In the genomic region with DNA sequence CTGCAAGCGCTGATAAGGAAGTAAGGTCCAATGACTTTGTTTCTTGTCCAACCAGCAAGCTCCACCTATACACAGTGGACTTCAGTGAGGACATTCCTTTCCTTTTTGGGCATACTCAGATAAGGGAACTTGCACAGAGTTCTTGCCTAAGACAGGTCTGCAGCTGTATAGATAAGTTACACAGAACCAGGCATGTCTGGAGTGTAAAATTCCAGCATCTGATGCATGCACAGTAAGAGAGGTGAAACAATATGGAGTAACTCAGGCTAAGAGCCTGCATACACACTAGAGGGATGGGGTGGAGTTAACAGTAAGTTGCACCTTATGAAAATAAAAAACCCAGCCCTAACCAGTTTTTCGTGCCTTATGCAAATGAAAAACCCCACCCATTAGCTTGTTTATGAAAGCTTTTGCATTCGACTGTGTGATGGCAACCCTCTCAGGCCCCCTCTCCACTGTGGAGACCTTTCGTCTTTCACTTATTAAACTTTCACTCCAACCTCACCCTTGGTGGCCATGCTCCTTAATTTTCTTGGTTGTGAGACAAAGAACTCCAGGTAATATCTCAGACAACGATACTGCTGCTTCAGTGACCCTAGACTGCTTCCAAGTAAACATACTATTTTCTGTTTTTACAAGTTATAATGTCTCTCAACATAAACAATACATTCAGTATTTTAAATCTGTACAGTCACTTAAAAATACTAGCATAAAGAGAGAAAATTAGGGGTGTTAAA, we compare ENCODE assay signal across 1 cellular context.
A peak's percentile ranks its signal among the peaks of the same experiment; 100 is the strongest.
TF ChIP-seq lines count a peak whose summit lies in the region.

No MANE protein-coding gene starts in this region.

TF ChIP-seq in K562, 482 proteins besides CTCF, POLR2A, EP300 and RAD21 (continued from another document and continues in another):
- TF ChIP-seq ZFP1 (CRISPR knock-in tag; IDR thresholded peaks at IDR 0.05) (peak; percentile 96), BACH1 (tag; IDR thresholded peaks at IDR 0.05) (peak; percentile 95), U2AF2 (optimal IDR thresholded peaks at IDR 0.05; ENCODE audit: low read depth, low read length) (no peak), FOXA3 (CRISPR knock-in tag; conservative IDR thresholded peaks at IDR 0.05 in 1 of 2, IDR thresholded peaks at IDR 0.05 in 1 of 2) (peak in 1 of 2 experiments; percentile 50; a peak in 1 of 4 replicates), ZNF586 (CRISPR knock-in tag; conservative IDR thresholded peaks at IDR 0.05) (peak; percentile 92), XRCC4 (IDR thresholded peaks at IDR 0.05; ENCODE audit: extremely low read depth, insufficient read depth, insufficient read length) (no peak), THRA (IDR thresholded peaks at IDR 0.05) (no peak), RBBP5 (IDR thresholded peaks at IDR 0.05; ENCODE audit: borderline replicate concordance, insufficient read depth, low read length, poor library complexity, severe bottlenecking) (no peak), ZNF561 (CRISPR knock-in tag; conservative IDR thresholded peaks at IDR 0.05) (peak; percentile 97), MYNN (IDR thresholded peaks at IDR 0.05) (no peak), MYNN (CRISPR knock-in tag; IDR thresholded peaks at IDR 0.05) (no peak), PTTG1 (tag; IDR thresholded peaks at IDR 0.05; ENCODE audit: low read depth) (peak; percentile 98), MEF2D (tag; conservative IDR thresholded peaks at IDR 0.05; ENCODE audit: low read depth) (peak; percentile 98), SMC3 (conservative IDR thresholded peaks at IDR 0.05; ENCODE audit: insufficient read depth, low read depth, low read length) (no peak), HMGN3 (IDR thresholded peaks at IDR 0.05; ENCODE audit: borderline replicate concordance, extremely low read depth, insufficient read length, low read depth, low read length) (no peak), HDAC3 (IDR thresholded peaks at IDR 0.05; ENCODE audit: borderline replicate concordance, partially characterized antibody) (no peak), GATA2 (CRISPR knock-in tag; IDR thresholded peaks at IDR 0.05) (peak; percentile 85), ZNF696 (CRISPR knock-in tag; conservative IDR thresholded peaks at IDR 0.05) (peak; percentile 80), ZNF165 (CRISPR knock-in tag; IDR thresholded peaks at IDR 0.05; ENCODE audit: borderline replicate concordance) (peak; percentile 98), CHD4 (IDR thresholded peaks at IDR 0.05; ENCODE audit: insufficient read depth, insufficient replicate concordance, low read depth, low read length, poor library complexity, severe bottlenecking) (no peak), ZNF644 (tag; IDR thresholded peaks at IDR 0.05; ENCODE audit: low read depth) (peak; percentile 100), ELF4 (CRISPR knock-in tag; IDR thresholded peaks at IDR 0.05) (peak; percentile 99), FOXP1 (CRISPR knock-in tag; IDR thresholded peaks at IDR 0.05) (no peak), MTA2 (IDR thresholded peaks at IDR 0.05; ENCODE audit: low read depth) (peak; percentile 77), CC2D1A (IDR thresholded peaks at IDR 0.05) (peak; percentile 59; the same call in 1 of the 2 replicates), CSDE1 (IDR thresholded peaks at IDR 0.05) (no peak), MLX (CRISPR knock-in tag; conservative IDR thresholded peaks at IDR 0.05) (peak in 1 of 2 experiments; percentile 84; a peak in 1 of 4 replicates), E2F3 (CRISPR knock-in tag; IDR thresholded peaks at IDR 0.05) (peak; percentile 89), RFX5 (IDR thresholded peaks at IDR 0.05; ENCODE audit: low read depth, low read length) (no peak), ATF6 (CRISPR knock-in tag; IDR thresholded peaks at IDR 0.05) (no peak), MTA1 (IDR thresholded peaks at IDR 0.05; ENCODE audit: borderline replicate concordance) (no peak), MTA3 (IDR thresholded peaks at IDR 0.05; ENCODE audit: borderline replicate concordance) (no peak), TARDBP (IDR thresholded peaks at IDR 0.05) (no peak), XRCC3 (IDR thresholded peaks at IDR 0.05) (no peak), ZNF764 (CRISPR knock-in tag; IDR thresholded peaks at IDR 0.05; ENCODE audit: low read depth) (peak; percentile 66; the same call in 1 of the 2 replicates), JUNB (CRISPR knock-in tag; conservative IDR thresholded peaks at IDR 0.05) (peak; percentile 48; the same call in 1 of the 2 replicates), ZFP30 (CRISPR knock-in tag; IDR thresholded peaks at IDR 0.05; ENCODE audit: borderline replicate concordance) (peak; percentile 80; the same call in 1 of the 2 replicates), RHOXF2B (CRISPR knock-in tag; conservative IDR thresholded peaks at IDR 0.05) (peak; percentile 92), ZNF766 (CRISPR knock-in tag; conservative IDR thresholded peaks at IDR 0.05) (peak; percentile 92)
- TF ChIP-seq, protein P1, sequence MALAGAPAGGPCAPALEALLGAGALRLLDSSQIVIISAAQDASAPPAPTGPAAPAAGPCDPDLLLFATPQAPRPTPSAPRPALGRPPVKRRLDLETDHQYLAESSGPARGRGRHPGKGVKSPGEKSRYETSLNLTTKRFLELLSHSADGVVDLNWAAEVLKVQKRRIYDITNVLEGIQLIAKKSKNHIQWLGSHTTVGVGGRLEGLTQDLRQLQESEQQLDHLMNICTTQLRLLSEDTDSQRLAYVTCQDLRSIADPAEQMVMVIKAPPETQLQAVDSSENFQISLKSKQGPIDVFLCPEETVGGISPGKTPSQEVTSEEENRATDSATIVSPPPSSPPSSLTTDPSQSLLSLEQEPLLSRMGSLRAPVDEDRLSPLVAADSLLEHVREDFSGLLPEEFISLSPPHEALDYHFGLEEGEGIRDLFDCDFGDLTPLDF (CRISPR knock-in tag; IDR thresholded peaks at IDR 0.05): no peak
- TF ChIP-seq, protein P2, sequence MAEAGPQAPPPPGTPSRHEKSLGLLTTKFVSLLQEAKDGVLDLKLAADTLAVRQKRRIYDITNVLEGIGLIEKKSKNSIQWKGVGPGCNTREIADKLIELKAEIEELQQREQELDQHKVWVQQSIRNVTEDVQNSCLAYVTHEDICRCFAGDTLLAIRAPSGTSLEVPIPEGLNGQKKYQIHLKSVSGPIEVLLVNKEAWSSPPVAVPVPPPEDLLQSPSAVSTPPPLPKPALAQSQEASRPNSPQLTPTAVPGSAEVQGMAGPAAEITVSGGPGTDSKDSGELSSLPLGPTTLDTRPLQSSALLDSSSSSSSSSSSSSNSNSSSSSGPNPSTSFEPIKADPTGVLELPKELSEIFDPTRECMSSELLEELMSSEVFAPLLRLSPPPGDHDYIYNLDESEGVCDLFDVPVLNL (CRISPR knock-in tag; IDR thresholded peaks at IDR 0.05; ENCODE audit: low read depth): no peak
- TF ChIP-seq, protein P3, sequence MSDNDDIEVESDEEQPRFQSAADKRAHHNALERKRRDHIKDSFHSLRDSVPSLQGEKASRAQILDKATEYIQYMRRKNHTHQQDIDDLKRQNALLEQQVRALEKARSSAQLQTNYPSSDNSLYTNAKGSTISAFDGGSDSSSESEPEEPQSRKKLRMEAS (CRISPR knock-in tag; IDR thresholded peaks at IDR 0.05): no peak
- TF ChIP-seq, protein P4, sequence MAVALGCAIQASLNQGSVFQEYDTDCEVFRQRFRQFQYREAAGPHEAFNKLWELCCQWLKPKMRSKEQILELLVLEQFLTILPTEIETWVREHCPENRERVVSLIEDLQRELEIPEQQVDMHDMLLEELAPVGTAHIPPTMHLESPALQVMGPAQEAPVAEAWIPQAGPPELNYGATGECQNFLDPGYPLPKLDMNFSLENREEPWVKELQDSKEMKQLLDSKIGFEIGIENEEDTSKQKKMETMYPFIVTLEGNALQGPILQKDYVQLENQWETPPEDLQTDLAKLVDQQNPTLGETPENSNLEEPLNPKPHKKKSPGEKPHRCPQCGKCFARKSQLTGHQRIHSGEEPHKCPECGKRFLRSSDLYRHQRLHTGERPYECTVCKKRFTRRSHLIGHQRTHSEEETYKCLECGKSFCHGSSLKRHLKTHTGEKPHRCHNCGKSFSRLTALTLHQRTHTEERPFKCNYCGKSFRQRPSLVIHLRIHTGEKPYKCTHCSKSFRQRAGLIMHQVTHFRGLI (CRISPR knock-in tag; IDR thresholded peaks at IDR 0.05): peak; percentile 99
- TF ChIP-seq, protein P5, sequence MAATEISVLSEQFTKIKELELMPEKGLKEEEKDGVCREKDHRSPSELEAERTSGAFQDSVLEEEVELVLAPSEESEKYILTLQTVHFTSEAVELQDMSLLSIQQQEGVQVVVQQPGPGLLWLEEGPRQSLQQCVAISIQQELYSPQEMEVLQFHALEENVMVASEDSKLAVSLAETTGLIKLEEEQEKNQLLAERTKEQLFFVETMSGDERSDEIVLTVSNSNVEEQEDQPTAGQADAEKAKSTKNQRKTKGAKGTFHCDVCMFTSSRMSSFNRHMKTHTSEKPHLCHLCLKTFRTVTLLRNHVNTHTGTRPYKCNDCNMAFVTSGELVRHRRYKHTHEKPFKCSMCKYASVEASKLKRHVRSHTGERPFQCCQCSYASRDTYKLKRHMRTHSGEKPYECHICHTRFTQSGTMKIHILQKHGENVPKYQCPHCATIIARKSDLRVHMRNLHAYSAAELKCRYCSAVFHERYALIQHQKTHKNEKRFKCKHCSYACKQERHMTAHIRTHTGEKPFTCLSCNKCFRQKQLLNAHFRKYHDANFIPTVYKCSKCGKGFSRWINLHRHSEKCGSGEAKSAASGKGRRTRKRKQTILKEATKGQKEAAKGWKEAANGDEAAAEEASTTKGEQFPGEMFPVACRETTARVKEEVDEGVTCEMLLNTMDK (IDR thresholded peaks at IDR 0.05; ENCODE audit: borderline replicate concordance, insufficient read depth, low read depth, low read length, poor library complexity, severe bottlenecking): no peak
- TF ChIP-seq, protein P6, sequence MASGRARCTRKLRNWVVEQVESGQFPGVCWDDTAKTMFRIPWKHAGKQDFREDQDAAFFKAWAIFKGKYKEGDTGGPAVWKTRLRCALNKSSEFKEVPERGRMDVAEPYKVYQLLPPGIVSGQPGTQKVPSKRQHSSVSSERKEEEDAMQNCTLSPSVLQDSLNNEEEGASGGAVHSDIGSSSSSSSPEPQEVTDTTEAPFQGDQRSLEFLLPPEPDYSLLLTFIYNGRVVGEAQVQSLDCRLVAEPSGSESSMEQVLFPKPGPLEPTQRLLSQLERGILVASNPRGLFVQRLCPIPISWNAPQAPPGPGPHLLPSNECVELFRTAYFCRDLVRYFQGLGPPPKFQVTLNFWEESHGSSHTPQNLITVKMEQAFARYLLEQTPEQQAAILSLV (tag; IDR thresholded peaks at IDR 0.05): peak; percentile 99
- TF ChIP-seq, protein P7, sequence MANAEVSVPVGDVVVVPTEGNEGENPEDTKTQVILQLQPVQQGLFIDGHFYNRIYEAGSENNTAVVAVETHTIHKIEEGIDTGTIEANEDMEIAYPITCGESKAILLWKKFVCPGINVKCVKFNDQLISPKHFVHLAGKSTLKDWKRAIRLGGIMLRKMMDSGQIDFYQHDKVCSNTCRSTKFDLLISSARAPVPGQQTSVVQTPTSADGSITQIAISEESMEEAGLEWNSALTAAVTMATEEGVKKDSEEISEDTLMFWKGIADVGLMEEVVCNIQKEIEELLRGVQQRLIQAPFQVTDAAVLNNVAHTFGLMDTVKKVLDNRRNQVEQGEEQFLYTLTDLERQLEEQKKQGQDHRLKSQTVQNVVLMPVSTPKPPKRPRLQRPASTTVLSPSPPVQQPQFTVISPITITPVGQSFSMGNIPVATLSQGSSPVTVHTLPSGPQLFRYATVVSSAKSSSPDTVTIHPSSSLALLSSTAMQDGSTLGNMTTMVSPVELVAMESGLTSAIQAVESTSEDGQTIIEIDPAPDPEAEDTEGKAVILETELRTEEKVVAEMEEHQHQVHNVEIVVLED (CRISPR knock-in tag; IDR thresholded peaks at IDR 0.05): peak; percentile 70
- TF ChIP-seq, protein P8, sequence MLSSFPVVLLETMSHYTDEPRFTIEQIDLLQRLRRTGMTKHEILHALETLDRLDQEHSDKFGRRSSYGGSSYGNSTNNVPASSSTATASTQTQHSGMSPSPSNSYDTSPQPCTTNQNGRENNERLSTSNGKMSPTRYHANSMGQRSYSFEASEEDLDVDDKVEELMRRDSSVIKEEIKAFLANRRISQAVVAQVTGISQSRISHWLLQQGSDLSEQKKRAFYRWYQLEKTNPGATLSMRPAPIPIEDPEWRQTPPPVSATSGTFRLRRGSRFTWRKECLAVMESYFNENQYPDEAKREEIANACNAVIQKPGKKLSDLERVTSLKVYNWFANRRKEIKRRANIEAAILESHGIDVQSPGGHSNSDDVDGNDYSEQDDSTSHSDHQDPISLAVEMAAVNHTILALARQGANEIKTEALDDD (IDR thresholded peaks at IDR 0.05): no peak
- TF ChIP-seq, protein P9, sequence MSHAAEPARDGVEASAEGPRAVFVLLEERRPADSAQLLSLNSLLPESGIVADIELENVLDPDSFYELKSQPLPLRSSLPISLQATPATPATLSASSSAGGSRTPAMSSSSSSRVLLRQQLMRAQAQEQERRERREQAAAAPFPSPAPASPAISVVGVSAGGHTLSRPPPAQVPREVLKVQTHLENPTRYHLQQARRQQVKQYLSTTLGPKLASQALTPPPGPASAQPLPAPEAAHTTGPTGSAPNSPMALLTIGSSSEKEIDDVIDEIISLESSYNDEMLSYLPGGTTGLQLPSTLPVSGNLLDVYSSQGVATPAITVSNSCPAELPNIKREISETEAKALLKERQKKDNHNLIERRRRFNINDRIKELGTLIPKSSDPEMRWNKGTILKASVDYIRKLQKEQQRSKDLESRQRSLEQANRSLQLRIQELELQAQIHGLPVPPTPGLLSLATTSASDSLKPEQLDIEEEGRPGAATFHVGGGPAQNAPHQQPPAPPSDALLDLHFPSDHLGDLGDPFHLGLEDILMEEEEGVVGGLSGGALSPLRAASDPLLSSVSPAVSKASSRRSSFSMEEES (CRISPR knock-in tag; IDR thresholded peaks at IDR 0.05): peak; percentile 88
